ENCODE assay signal across 1 cellular context in genomic region chr7:153682628-153683027, GRCh38.
TF ChIP-seq lines count a peak whose summit lies in the region.

No MANE protein-coding gene starts in this region.

TF ChIP-seq in H1, 55 proteins besides CTCF, POLR2A, EP300 and RAD21:
- TF ChIP-seq SP1 (IDR thresholded peaks at IDR 0.05; ENCODE audit: low read depth, low read length) (no peak), SIRT6 (IDR thresholded peaks at IDR 0.05; ENCODE audit: low read length) (no peak), USF2 (IDR thresholded peaks at IDR 0.05; ENCODE audit: low read length) (no peak), SP2 (IDR thresholded peaks at IDR 0.05; ENCODE audit: low read length) (no peak), CEBPB (IDR thresholded peaks at IDR 0.05; ENCODE audit: low read depth, low read length) (no peak), FOSL1 (IDR thresholded peaks at IDR 0.05; ENCODE audit: insufficient read depth, low read depth, low read length) (no peak), POLR2AphosphoS5 (IDR thresholded peaks at IDR 0.05; ENCODE audit: low read depth, low read length) (no peak), GTF2F1 (IDR thresholded peaks at IDR 0.05; ENCODE audit: borderline replicate concordance, low read depth, low read length) (no peak), CBX8 (IDR thresholded peaks at IDR 0.05; ENCODE audit: borderline replicate concordance, low read depth, low read length) (no peak), ATF3 (IDR thresholded peaks at IDR 0.05; ENCODE audit: insufficient read depth, low read depth, low read length) (no peak), TAF1 (IDR thresholded peaks at IDR 0.05; ENCODE audit: low read depth, low read length) (no peak), YY1 (IDR thresholded peaks at IDR 0.05; ENCODE audit: low read depth, low read length) (no peak), PHF8 (conservative IDR thresholded peaks at IDR 0.05; ENCODE audit: low read depth, low read length) (no peak), POU5F1 (IDR thresholded peaks at IDR 0.05; ENCODE audit: low read depth, low read length) (no peak), HDAC2 (IDR thresholded peaks at IDR 0.05; ENCODE audit: borderline replicate concordance in 1 of 2, low read depth in 2 of 2, low read length in 2 of 2) (no peak), TBP (IDR thresholded peaks at IDR 0.05; ENCODE audit: low read depth, low read length) (no peak), CHD2 (IDR thresholded peaks at IDR 0.05; ENCODE audit: low read length) (no peak), BACH1 (IDR thresholded peaks at IDR 0.05; ENCODE audit: low read length) (no peak), NANOG (IDR thresholded peaks at IDR 0.05; ENCODE audit: insufficient read depth, low read depth, low read length, poor library complexity, severe bottlenecking) (no peak)
TF ChIP-seq in H1: peak in this region for 0.
